In genomic region chr3:32303051-32303786, GRCh38 we compare ENCODE assay signal across 13 cellular contexts.
A peak's percentile ranks its signal among the peaks of the same experiment; 100 is the strongest.
DNase-seq lines count a peak whose midpoint lies in the region; ATAC-seq and TF ChIP-seq lines count a peak whose summit lies in the region.
"Had no signal": no experiment of that assay in that cellular context is flagged by ENCODE, and none has a peak within 500 bp of the region (broad histone marks: within the 10 kb centered on the region; RNA-seq: fewer than 3 reads in every experiment).

No MANE protein-coding gene starts in this region.

- H3K27me3 Mint-ChIP-seq in activated CD4-positive, alpha-beta memory T cell treated with anti-CD3 and anti-CD28 coated beads for 36 hours = no peaks in the 10 kb centered on the region

- intact Hi-C loops in activated CD4-positive, alpha-beta memory T cell treated with anti-CD3 and anti-CD28 coated beads for 36 hours (cut with micrococcal nuclease) = loop anchor here (1.0 to 5.0 kb wide), 2 partner anchors 11 to 191 kb away; no protein-coding TSS in a partner anchor
- intact Hi-C loops in sciatic nerve (cut with DNase I) (no loop called here), vagina (cut with DNase I) (no loop called here)

- H3K36me3 Mint-ChIP-seq in activated CD4-positive, alpha-beta memory T cell treated with anti-CD3 and anti-CD28 coated beads for 36 hours = no peaks in the 10 kb centered on the region

- peak overlapping the region; percentile 57 for H2AFZ ChIP-seq in DND-41 (ENCODE audit: low read depth, low read length)

- DNase-seq in DND-41 = peak; percentile 60
- peak; percentile 35 for DNase-seq in activated CD4-positive, alpha-beta memory T cell treated with anti-CD3 and anti-CD28 coated beads for 36 hours
- DNase-seq in fibroblast of the aortic adventitia (ENCODE audit: low read depth) = peak; percentile 27
- DNase-seq in sciatic nerve (ENCODE audit: low spot score) = no peak
- DNase-seq in vagina (ENCODE audit: extremely low spot score in 2 of 2) = no peak
- no peak for DNase-seq in KBM-7
- DNase-seq: COR-L47; islet precursor cell; MV-4-11; NCI-H2227 treated with DMSO at 0.1 percent for 48 hours; PC-3; stimulated activated CD8-positive, alpha-beta memory T cell treated with anti-CD3 and anti-CD28 coated beads, Interleukin-4, amount 100 ng/mL, for 48 hours had no signal

- H3K27me3 ChIP-seq in DND-41 (ENCODE audit: insufficient read depth, low read length, poor library complexity) = no peaks in the 10 kb centered on the region
- H3K27me3 ChIP-seq in vagina = no peaks in the 10 kb centered on the region

- in situ Hi-C loops in KBM-7 (cut with MboI; ENCODE audit: low pct_unique_long_range_greater_than_20kb, low sequenced_read_pairs) = no loop called here

- H3K9me3 ChIP-seq in DND-41 (ENCODE audit: insufficient read depth, low read length, severe bottlenecking) = no peaks in the 10 kb centered on the region
- H3K9me3 ChIP-seq in vagina = no peaks in the 10 kb centered on the region

- CTCF ChIA-PET in activated CD4-positive, alpha-beta memory T cell treated with anti-CD3 and anti-CD28 coated beads for 36 hours (lab: Charles Lee) = interaction anchor here (1.6 to 3.4 kb wide), 7 partner anchors 9 to 165 kb away, joined by 5 to 22 read pairs (median 8); no protein-coding TSS in a partner anchor

- H3K4me1 Mint-ChIP-seq in activated CD4-positive, alpha-beta memory T cell treated with anti-CD3 and anti-CD28 coated beads for 36 hours (ENCODE audit: low read depth) = peaks cover 64% of the 10 kb centered on the region

- H3K4me2 ChIP-seq in DND-41 (ENCODE audit: insufficient read depth, low read length) = peak overlapping the region; percentile 49

- no peaks in the 10 kb centered on the region for H3K9me3 Mint-ChIP-seq in activated CD4-positive, alpha-beta memory T cell treated with anti-CD3 and anti-CD28 coated beads for 36 hours

- peak overlapping the region; percentile 60 for H3K4me3 Mint-ChIP-seq in activated CD4-positive, alpha-beta memory T cell treated with anti-CD3 and anti-CD28 coated beads for 36 hours

- H3K27ac Mint-ChIP-seq in activated CD4-positive, alpha-beta memory T cell treated with anti-CD3 and anti-CD28 coated beads for 36 hours = peak overlapping the region; percentile 86

- H4K20me1 ChIP-seq in DND-41 (ENCODE audit: insufficient read depth, low read length) = no peaks in the 10 kb centered on the region

- H3K4me3 ChIP-seq in DND-41 (ENCODE audit: low read depth in 1 of 2, low read length in 2 of 2) = peak overlapping the region in 1 of 2 experiments; percentile 35; a peak in 1 of 4 replicates
- H3K4me3 ChIP-seq in fibroblast of the aortic adventitia (ENCODE audit: low read depth, low read length) = no peak overlapping the region
- H3K4me3 ChIP-seq in vagina = no peak overlapping the region

- no peak for TF ChIP-seq CTCF in DND-41 (IDR thresholded peaks at IDR 0.05; ENCODE audit: borderline replicate concordance, extremely low read depth, low read length, poor library complexity, severe bottlenecking)
- no peak for TF ChIP-seq CTCF in fibroblast of the aortic adventitia (IDR thresholded peaks at IDR 0.05; ENCODE audit: insufficient read depth, low read length)
- no peak for TF ChIP-seq CTCF in vagina (IDR thresholded peaks at IDR 0.05)

- H3K36me3 ChIP-seq in DND-41 (ENCODE audit: insufficient read depth, low read length) (no peaks in the 10 kb centered on the region), vagina (no peaks in the 10 kb centered on the region)

- peak overlapping the region; percentile 49 for H3K9ac ChIP-seq in DND-41 (ENCODE audit: low read depth, low read length)

- TF ChIP-seq POLR2A in vagina (IDR thresholded peaks at IDR 0.05) = no peak

- H3K27ac ChIP-seq in DND-41 (ENCODE audit: low read length) = peak overlapping the region; percentile 91
- H3K27ac ChIP-seq in vagina = no peak overlapping the region

- peaks cover 47% of the 10 kb centered on the region for H3K4me1 ChIP-seq in DND-41 (ENCODE audit: insufficient read depth, low read length)
- no peaks in the 10 kb centered on the region for H3K4me1 ChIP-seq in vagina

- POLR2A ChIA-PET in activated CD4-positive, alpha-beta memory T cell treated with anti-CD3 and anti-CD28 coated beads for 36 hours (lab: Charles Lee) = interaction anchor here (1.2 kb wide), 1 partner anchor 11 kb away, joined by 3 read pairs; no protein-coding TSS in a partner anchor

- ATAC-seq in DND-41 (ENCODE audit: insufficient read depth, low read depth) (peak; percentile 75), sciatic nerve (peak; percentile 64), GM18909 (IDR thresholded peaks at IDR 0.05; ENCODE audit: poor library complexity, unreplicated experiment) (no peak)
- ATAC-seq: PC-3 had no signal

- peaks cover 2% of the 10 kb centered on the region; the same call in 1 of the 2 replicates for H3K79me2 ChIP-seq in DND-41 (ENCODE audit: insufficient read depth, low read length)

Comparison
In these comparisons a context has a peak if more than half of its experiments do, and no peak if none do; other contexts are left out.
1. DNase-seq: peak in DND-41 (single experiment), activated CD4-positive, alpha-beta memory T cell treated with anti-CD3 and anti-CD28 coated beads for 36 hours (single experiment) and fibroblast of the aortic adventitia (single experiment); none in sciatic nerve (single experiment), vagina (0 of 2) and KBM-7 (single experiment).